8 cellular contexts compared by ENCODE assay signal in genomic region chr11:96390403-96390830, GRCh38. TPM values are rescaled to one million over a fixed set of nuclear protein-coding genes. Genes with fewer than 3 reads are reported as not detected.
DNase-seq lines count a peak whose midpoint lies in the region; ATAC-seq and TF ChIP-seq lines count a peak whose summit lies in the region.

No MANE protein-coding gene starts in this region.

- CTCF ChIA-PET in HEK293 (lab: Yijun Ruan, JAX) = interaction anchor here (1.1 kb wide), 1 partner anchor 28 kb away, joined by 5 read pairs; no protein-coding TSS in a partner anchor

- H3K9me3 ChIP-seq in HEK293 (ENCODE audit: control insufficient read depth, insufficient read depth, low read depth, low read length) (no peaks in the 10 kb centered on the region), ascending aorta (no peaks in the 10 kb centered on the region)

- peak overlapping the region; percentile 61 for H2AFZ ChIP-seq in ACC112 (ENCODE audit: low read length, unreplicated experiment)

- peaks cover 34% of the 10 kb centered on the region for H3K4me1 ChIP-seq in ACC112 (ENCODE audit: control insufficient read depth, insufficient read depth, low read length, unreplicated experiment)
- H3K4me1 ChIP-seq in HEK293 (ENCODE audit: control insufficient read depth, insufficient read depth, low read length) = no peaks in the 10 kb centered on the region
- peaks cover 0 to 16% of the 10 kb centered on the region in 2 donors for H3K4me1 ChIP-seq in ascending aorta

- H3K27ac ChIP-seq in ACC112 (ENCODE audit: low read depth, low read length) (peak overlapping the region; percentile 74), HEK293 (ENCODE audit: extremely low read depth, low read depth, low read length) (peak overlapping the region; percentile 47; the same call in 1 of the 2 replicates), ascending aorta (peak overlapping the region; percentile 83 to 90)

- DNase-seq in ascending aorta (ENCODE audit: low spot score in 2 of 2) = no peak
- peak; percentile 56 for DNase-seq in iris pigment epithelial cell (ENCODE audit: low read depth)
- DNase-seq in stromal cell of bone marrow (ENCODE audit: low read depth) = peak; percentile 4
- DNase-seq in SHP77 treated with DMSO at 0.1 percent for 48 hours (lab: John Stamatoyannopoulos, UW) = no peak
- no peak for DNase-seq in stimulated activated CD4-positive, alpha-beta T cell treated with anti-CD3 and anti-CD28 coated beads, Interleukin-2, amount 100 ng/mL, for 24 hours

- no peak for ATAC-seq in HG02588 (IDR thresholded peaks at IDR 0.05; ENCODE audit: unreplicated experiment)

- H3K36me3 ChIP-seq in ACC112 (ENCODE audit: insufficient read depth, low read length) (peaks cover under 1% of the 10 kb centered on the region; the same call in 1 of the 2 replicates), HEK293 (ENCODE audit: control insufficient read depth in 2 of 2, insufficient read depth in 1 of 2, low read length in 2 of 2) (peaks cover 0 to 8% of the 10 kb centered on the region in 2 experiments; a peak in 1 of 3 replicates), ascending aorta (no peaks in the 10 kb centered on the region)

- H3K4me3 ChIP-seq in ACC112 (ENCODE audit: low read depth, low read length) = peak overlapping the region; percentile 97
- peak overlapping the region; percentile 93 for H3K4me3 ChIP-seq in HEK293 (ENCODE audit: low read depth, low read length)
- H3K4me3 ChIP-seq in ascending aorta = peak overlapping the region; percentile 89 to 97

- POLR2A ChIA-PET in HEK293 (lab: Yijun Ruan, JAX) = interaction anchor here (1.2 to 2.2 kb wide), 5 partner anchors 47 to 600 kb away, joined by 3 to 19 read pairs (median 8); partner anchors contain the start of genes CEP57, FAM76B, MAML2 and MTMR2

- intact Hi-C loops in ascending aorta (cut with DNase I) = loop anchor here (5.0 kb wide), 1 partner anchor 1418 kb away; the partner anchor contains the start of genes CWC15 and KDM4D

- TF ChIP-seq CTCF in HEK293 (tag by site-specific recombination; IDR thresholded peaks at IDR 0.05) (no peak), ascending aorta (IDR thresholded peaks at IDR 0.05) (no peak)

- H3K79me2 ChIP-seq in ACC112 (ENCODE audit: control insufficient read depth, insufficient read depth, low read length, unreplicated experiment) = peaks cover 64% of the 10 kb centered on the region

- H3K27me3 ChIP-seq in ACC112 (ENCODE audit: insufficient read depth, low read length) = no peaks in the 10 kb centered on the region
- no peaks in the 10 kb centered on the region for H3K27me3 ChIP-seq in ascending aorta

TF ChIP-seq in HEK293, 187 proteins besides CTCF, POLR2A, EP300 and RAD21:
- TF ChIP-seq SETDB1 (IDR thresholded peaks at IDR 0.05; ENCODE audit: insufficient read length, low read length) = peak; percentile 0
- no peak for TF ChIP-seq ZNF501 (tag by site-specific recombination; IDR thresholded peaks at IDR 0.05)
- no peak for TF ChIP-seq ZNF548 (tag by site-specific recombination; IDR thresholded peaks at IDR 0.05)
TF ChIP-seq in HEK293: peak in this region for 1.

RNA-seq across cellular contexts. Expression of gene JRKL, which starts 0.6 kb away (rescaled TPM):
- 16.6 TPM for total RNA-seq in ascending aorta

RNA-seq across cellular contexts. Expression of gene CCDC82, which starts 0.7 kb away (rescaled TPM):
- 9.5 TPM for total RNA-seq in ascending aorta

RNA-seq across cellular contexts. Expression of gene MAML2, which starts 47.4 kb away (rescaled TPM):
- total RNA-seq in ascending aorta = 13.2 TPM

Comparison
In these comparisons a context has a peak if more than half of its experiments do, and no peak if none do; other contexts are left out.
1. DNase-seq: peak in iris pigment epithelial cell (single experiment) and stromal cell of bone marrow (single experiment); none in ascending aorta (0 of 2), SHP77 treated with DMSO at 0.1 percent for 48 hours (single experiment) and stimulated activated CD4-positive, alpha-beta T cell treated with anti-CD3 and anti-CD28 coated beads, Interleukin-2, amount 100 ng/mL, for 24 hours (0 of 2).
2. Peak in every context shown above with its lines, with median percentiles within 50 percentile points of each other: H3K27ac ChIP-seq and H3K4me3 ChIP-seq.